In the genomic region with DNA sequence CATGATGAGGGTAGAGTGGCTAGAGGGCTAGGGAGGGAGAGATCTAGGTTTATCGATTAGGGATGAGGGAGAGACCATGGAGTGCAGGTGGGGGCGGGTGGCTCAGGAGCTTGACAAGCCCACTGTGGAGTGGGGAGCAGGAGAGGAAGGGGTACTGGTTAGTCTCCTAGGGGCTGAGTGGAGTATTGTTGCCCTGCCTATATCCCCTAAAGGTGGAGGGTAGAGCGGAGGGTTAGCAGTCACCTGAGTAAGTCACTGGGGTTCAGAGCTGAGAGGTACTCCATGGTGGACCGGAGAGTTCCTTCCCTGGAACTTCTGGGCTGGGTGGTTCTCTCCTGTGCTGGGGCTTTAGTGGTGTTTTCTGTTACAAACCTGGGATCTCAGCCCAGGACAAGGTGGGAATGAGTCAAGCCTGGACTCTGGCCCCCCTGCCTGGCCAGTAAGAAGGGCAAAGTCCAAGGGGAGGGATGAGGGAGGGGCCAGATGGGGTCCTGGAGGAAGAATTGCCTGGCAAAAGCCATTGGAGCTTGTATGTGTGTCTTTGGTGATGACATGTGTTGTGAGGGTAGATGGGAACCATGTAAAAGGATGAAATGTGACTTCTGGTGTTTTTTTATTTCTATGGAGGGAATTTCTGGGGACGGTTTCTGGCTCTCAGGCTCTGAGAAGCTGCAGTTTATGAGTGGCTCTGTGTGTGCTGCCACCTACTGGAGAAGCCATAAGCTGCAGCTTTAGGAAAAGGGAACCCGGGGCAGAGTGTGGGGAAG, we compare ENCODE assay signal across 1 cellular context.
A peak's percentile ranks its signal among the peaks of the same experiment; 100 is the strongest.
TF ChIP-seq lines count a peak whose summit lies in the region.

A gene with protein sequence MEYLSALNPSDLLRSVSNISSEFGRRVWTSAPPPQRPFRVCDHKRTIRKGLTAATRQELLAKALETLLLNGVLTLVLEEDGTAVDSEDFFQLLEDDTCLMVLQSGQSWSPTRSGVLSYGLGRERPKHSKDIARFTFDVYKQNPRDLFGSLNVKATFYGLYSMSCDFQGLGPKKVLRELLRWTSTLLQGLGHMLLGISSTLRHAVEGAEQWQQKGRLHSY (minus strand): TSS at position 403 of the 767 bp plus-strand sequence. CDS start 119 bp downstream, at position 284.

TF ChIP-seq in HepG2, 621 proteins besides CTCF, POLR2A, EP300 and RAD21 (continued from another document and continues in another):
- TF ChIP-seq GRHL1 (CRISPR knock-in tag; conservative IDR thresholded peaks at IDR 0.05) = no peak
- TF ChIP-seq NFRKB (IDR thresholded peaks at IDR 0.05) = no peak
- no peak for TF ChIP-seq BCLAF1 (IDR thresholded peaks at IDR 0.05)
- TF ChIP-seq ZBTB25 (CRISPR knock-in tag; IDR thresholded peaks at IDR 0.05) = peak; percentile 92; the same call in 1 of the 2 replicates
- TF ChIP-seq, protein P1, sequence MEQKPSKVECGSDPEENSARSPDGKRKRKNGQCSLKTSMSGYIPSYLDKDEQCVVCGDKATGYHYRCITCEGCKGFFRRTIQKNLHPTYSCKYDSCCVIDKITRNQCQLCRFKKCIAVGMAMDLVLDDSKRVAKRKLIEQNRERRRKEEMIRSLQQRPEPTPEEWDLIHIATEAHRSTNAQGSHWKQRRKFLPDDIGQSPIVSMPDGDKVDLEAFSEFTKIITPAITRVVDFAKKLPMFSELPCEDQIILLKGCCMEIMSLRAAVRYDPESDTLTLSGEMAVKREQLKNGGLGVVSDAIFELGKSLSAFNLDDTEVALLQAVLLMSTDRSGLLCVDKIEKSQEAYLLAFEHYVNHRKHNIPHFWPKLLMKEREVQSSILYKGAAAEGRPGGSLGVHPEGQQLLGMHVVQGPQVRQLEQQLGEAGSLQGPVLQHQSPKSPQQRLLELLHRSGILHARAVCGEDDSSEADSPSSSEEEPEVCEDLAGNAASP (CRISPR knock-in tag; IDR thresholded peaks at IDR 0.05; ENCODE audit: borderline replicate concordance) = peak; percentile 70
- TF ChIP-seq ZFP82 (CRISPR knock-in tag; IDR thresholded peaks at IDR 0.05; ENCODE audit: borderline replicate concordance) = no peak
- TF ChIP-seq ZNF451 (CRISPR knock-in tag; IDR thresholded peaks at IDR 0.05) = peak; percentile 94
- TF ChIP-seq YEATS2 (CRISPR knock-in tag; IDR thresholded peaks at IDR 0.05; ENCODE audit: borderline replicate concordance) = peak; percentile 93
- TF ChIP-seq PAXIP1 (CRISPR knock-in tag; conservative IDR thresholded peaks at IDR 0.05) = peak; percentile 100
- TF ChIP-seq STAG1 (CRISPR knock-in tag; IDR thresholded peaks at IDR 0.05) = peak; percentile 67
- no peak for TF ChIP-seq NFIC (IDR thresholded peaks at IDR 0.05; ENCODE audit: low read length)
- peak; percentile 89 for TF ChIP-seq ZNF704 (CRISPR knock-in tag; IDR thresholded peaks at IDR 0.05; ENCODE audit: borderline replicate concordance)
- peak; percentile 71; the same call in 1 of the 2 replicates for TF ChIP-seq ZNF12 (CRISPR knock-in tag; IDR thresholded peaks at IDR 0.05)
- TF ChIP-seq ZNF614 (CRISPR knock-in tag; IDR thresholded peaks at IDR 0.05; ENCODE audit: borderline replicate concordance) = peak; percentile 98
- TF ChIP-seq FOXM1 (CRISPR knock-in tag; IDR thresholded peaks at IDR 0.05) = no peak
- TF ChIP-seq, protein P2, sequence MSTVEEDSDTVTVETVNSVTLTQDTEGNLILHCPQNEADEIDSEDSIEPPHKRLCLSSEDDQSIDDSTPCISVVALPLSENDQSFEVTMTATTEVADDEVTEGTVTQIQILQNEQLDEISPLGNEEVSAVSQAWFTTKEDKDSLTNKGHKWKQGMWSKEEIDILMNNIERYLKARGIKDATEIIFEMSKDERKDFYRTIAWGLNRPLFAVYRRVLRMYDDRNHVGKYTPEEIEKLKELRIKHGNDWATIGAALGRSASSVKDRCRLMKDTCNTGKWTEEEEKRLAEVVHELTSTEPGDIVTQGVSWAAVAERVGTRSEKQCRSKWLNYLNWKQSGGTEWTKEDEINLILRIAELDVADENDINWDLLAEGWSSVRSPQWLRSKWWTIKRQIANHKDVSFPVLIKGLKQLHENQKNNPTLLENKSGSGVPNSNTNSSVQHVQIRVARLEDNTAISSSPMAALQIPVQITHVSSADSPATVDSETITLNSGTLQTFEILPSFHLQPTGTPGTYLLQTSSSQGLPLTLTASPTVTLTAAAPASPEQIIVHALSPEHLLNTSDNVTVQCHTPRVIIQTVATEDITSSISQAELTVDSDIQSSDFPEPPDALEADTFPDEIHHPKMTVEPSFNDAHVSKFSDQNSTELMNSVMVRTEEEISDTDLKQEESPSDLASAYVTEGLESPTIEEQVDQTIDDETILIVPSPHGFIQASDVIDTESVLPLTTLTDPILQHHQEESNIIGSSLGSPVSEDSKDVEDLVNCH (CRISPR knock-in tag; IDR thresholded peaks at IDR 0.05) = no peak; the same call in 1 of the 2 replicates
- TF ChIP-seq CEBPG (CRISPR knock-in tag; IDR thresholded peaks at IDR 0.05) = peak; percentile 71
- peak; percentile 87; the same call in 1 of the 2 replicates for TF ChIP-seq ZBTB26 (CRISPR knock-in tag; IDR thresholded peaks at IDR 0.05; ENCODE audit: borderline replicate concordance)
- peak; percentile 84 for TF ChIP-seq ARNTL (CRISPR knock-in tag; IDR thresholded peaks at IDR 0.05)
- TF ChIP-seq, protein P3, sequence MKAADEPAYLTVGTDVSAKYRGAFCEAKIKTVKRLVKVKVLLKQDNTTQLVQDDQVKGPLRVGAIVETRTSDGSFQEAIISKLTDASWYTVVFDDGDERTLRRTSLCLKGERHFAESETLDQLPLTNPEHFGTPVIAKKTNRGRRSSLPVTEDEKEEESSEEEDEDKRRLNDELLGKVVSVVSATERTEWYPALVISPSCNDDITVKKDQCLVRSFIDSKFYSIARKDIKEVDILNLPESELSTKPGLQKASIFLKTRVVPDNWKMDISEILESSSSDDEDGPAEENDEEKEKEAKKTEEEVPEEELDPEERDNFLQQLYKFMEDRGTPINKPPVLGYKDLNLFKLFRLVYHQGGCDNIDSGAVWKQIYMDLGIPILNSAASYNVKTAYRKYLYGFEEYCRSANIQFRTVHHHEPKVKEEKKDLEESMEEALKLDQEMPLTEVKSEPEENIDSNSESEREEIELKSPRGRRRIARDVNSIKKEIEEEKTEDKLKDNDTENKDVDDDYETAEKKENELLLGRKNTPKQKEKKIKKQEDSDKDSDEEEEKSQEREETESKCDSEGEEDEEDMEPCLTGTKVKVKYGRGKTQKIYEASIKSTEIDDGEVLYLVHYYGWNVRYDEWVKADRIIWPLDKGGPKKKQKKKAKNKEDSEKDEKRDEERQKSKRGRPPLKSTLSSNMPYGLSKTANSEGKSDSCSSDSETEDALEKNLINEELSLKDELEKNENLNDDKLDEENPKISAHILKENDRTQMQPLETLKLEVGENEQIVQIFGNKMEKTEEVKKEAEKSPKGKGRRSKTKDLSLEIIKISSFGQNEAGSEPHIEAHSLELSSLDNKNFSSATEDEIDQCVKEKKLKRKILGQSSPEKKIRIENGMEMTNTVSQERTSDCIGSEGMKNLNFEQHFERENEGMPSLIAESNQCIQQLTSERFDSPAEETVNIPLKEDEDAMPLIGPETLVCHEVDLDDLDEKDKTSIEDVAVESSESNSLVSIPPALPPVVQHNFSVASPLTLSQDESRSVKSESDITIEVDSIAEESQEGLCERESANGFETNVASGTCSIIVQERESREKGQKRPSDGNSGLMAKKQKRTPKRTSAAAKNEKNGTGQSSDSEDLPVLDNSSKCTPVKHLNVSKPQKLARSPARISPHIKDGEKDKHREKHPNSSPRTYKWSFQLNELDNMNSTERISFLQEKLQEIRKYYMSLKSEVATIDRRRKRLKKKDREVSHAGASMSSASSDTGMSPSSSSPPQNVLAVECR (CRISPR knock-in tag; IDR thresholded peaks at IDR 0.05; ENCODE audit: borderline replicate concordance) = no peak
- peak; percentile 67 for TF ChIP-seq RARA (CRISPR knock-in tag; IDR thresholded peaks at IDR 0.05)
- TF ChIP-seq, protein P4, sequence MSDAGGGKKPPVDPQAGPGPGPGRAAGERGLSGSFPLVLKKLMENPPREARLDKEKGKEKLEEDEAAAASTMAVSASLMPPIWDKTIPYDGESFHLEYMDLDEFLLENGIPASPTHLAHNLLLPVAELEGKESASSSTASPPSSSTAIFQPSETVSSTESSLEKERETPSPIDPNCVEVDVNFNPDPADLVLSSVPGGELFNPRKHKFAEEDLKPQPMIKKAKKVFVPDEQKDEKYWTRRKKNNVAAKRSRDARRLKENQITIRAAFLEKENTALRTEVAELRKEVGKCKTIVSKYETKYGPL (CRISPR knock-in tag; IDR thresholded peaks at IDR 0.05) = no peak
- TF ChIP-seq ZNF839 (CRISPR knock-in tag; IDR thresholded peaks at IDR 0.05; ENCODE audit: borderline replicate concordance) = peak; percentile 87; the same call in 1 of the 2 replicates
- peak; percentile 98 for TF ChIP-seq ZNF350 (CRISPR knock-in tag; IDR thresholded peaks at IDR 0.05; ENCODE audit: borderline replicate concordance, low read depth)
- TF ChIP-seq NFIB (CRISPR knock-in tag; IDR thresholded peaks at IDR 0.05; ENCODE audit: borderline replicate concordance) = no peak
- TF ChIP-seq NBN (conservative IDR thresholded peaks at IDR 0.05) = 0 out of 2 replicates have a peak, but pooled peaks have one; percentile 34
